ENCODE assay signal across 10 cellular contexts in the genomic region with DNA sequence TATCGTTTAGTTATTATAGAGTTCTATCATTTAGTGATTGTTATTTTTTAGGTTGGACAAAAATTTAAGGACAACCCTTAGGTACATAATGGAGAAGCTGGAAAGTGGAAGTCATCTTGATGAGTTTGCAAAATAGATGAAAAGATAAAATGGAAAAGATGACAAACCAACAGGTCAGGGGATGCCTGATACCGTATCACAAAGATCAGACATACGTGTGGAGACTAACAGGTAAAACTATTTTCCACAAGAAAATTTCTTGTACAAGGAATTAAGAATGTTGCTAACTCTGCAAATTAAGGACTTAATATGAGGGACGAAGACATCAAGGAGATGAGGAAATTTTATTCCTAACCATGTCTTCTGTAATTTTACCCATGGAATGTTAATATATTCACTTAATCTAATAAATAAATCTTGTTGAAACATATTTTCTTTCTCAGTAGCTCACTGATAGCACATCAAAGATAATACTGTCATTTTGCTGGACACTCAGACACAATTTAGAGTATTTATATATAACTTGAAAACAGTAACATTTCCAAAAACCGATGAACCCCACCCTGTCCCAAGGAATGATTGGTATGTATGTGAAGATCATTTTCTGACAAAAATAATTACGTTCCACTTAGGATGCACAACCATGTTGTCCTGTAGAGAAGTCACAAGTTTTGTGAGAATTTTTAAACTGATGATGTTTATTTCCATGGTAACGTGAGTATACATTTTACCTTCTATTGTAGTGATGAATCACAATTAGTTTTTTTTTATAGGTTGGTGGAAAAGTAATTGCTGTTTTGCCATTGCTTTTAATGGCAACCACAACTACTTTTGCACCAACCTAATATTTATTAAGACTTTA. TPM values are rescaled to one million over a fixed set of nuclear protein-coding genes. Genes with fewer than 3 reads are reported as not detected.
DNase-seq lines count a peak whose midpoint lies in the region; ATAC-seq, FAIRE-seq and TF ChIP-seq lines count a peak whose summit lies in the region.
"Had no signal": no experiment of that assay in that cellular context is flagged by ENCODE, and none has a peak within 500 bp of the region (broad histone marks: within the 10 kb centered on the region; RNA-seq: fewer than 3 reads in every experiment).

No MANE protein-coding gene starts in this region.

- ATAC-seq in right lobe of liver (no peak), GM21528 (IDR thresholded peaks at IDR 0.05; ENCODE audit: low FRiP score, unreplicated experiment) (no peak)
- ATAC-seq: activated T-cell treated with anti-CD3 and anti-CD28 coated beads, Interleukin-2, amount 50 U/mL, for 4 hours had no signal

- dilution Hi-C loops in mammary epithelial cell (cut with HindIII; ENCODE audit: low sequenced_read_pairs), result no loop called here

- FAIRE-seq in RCC 7860 (lab: Jason Lieb, UNC), result no peak

- H3K4me2 ChIP-seq in mammary epithelial cell (ENCODE audit: insufficient read depth, low read depth, low read length), result peak overlapping the region; percentile 68

- H3K79me2 ChIP-seq in mammary epithelial cell (ENCODE audit: insufficient read depth, low read length), result peaks cover 65% of the 10 kb centered on the region

- WGBS in mammary epithelial cell (ENCODE audit: low coverage, missing lambda C conversion rate), result 56% methylated on average over 7 of the region's 7 CpGs
- WGBS in right lobe of liver (ENCODE audit: insufficient coverage, low coverage, low lambda C conversion rate, missing lambda C conversion rate), result 28% methylated on average over 7 of the region's 7 CpGs

- H4K20me1 ChIP-seq in mammary epithelial cell (ENCODE audit: insufficient read depth, low read length), result no peaks in the 10 kb centered on the region

- no peak overlapping the region for H3K27ac ChIP-seq in HUES48 (ENCODE audit: low read depth, low read length)
- H3K27ac ChIP-seq in mammary epithelial cell (ENCODE audit: insufficient read depth, low read depth, low read length), result peak overlapping the region; percentile 89
- H3K27ac ChIP-seq in right lobe of liver, result peak overlapping the region; percentile 94 to 99 (median 95)
- H3K27ac ChIP-seq in stomach smooth muscle (ENCODE audit: low read length), result peak overlapping the region; percentile 88

- CTCF ChIA-PET in mammary epithelial cell (lab: Charles Lee; ENCODE audit: low non-redundant PET), result no interaction called here

- in situ Hi-C loops in mammary epithelial cell (cut with MboI; ENCODE audit: low sequenced_read_pairs in 2 of 2), result loop anchor here (5.0 kb wide), 2 partner anchors 35 to 40 kb away; no protein-coding TSS in a partner anchor

- no peak for TF ChIP-seq CTCF in mammary epithelial cell (conservative IDR thresholded peaks at IDR 0.05 in 1 of 2, IDR thresholded peaks at IDR 0.05 in 1 of 2; ENCODE audit: extremely low read depth in 1 of 2, insufficient read depth in 1 of 2, low read depth in 1 of 2, low read length in 2 of 2)
- no peak for TF ChIP-seq CTCF in right lobe of liver (IDR thresholded peaks at IDR 0.05)

- H3K36me3 ChIP-seq in HUES48 (ENCODE audit: control insufficient read depth, insufficient read depth, low read length) (no peaks in the 10 kb centered on the region), mammary epithelial cell (ENCODE audit: insufficient read depth, low read length) (peaks cover 3% of the 10 kb centered on the region), right lobe of liver (no peaks in the 10 kb centered on the region), stomach smooth muscle (ENCODE audit: control insufficient read depth in 2 of 2, insufficient read depth in 2 of 2, low read length in 2 of 2) (no peaks in the 10 kb centered on the region)

- intact Hi-C loops in mammary epithelial cell (cut with micrococcal nuclease) (loop anchor here (2.0 kb wide), 2 partner anchors 37 to 55 kb away; no protein-coding TSS in a partner anchor), right lobe of liver (cut with DNase I) (loop anchor here in 1 of 2 donors (5.0 kb wide), 1 partner anchor 40 kb away; no protein-coding TSS in a partner anchor)

- H3K9me3 ChIP-seq in HUES48 (ENCODE audit: control insufficient read depth, insufficient read depth, low read length) (no peaks in the 10 kb centered on the region), mammary epithelial cell (replicated peaks; ENCODE audit: insufficient read depth, low read length) (no peaks in the 10 kb centered on the region), right lobe of liver (no peaks in the 10 kb centered on the region), stomach smooth muscle (ENCODE audit: control insufficient read depth in 2 of 2, low read length in 2 of 2) (no peaks in the 10 kb centered on the region)

- H3K4me3 ChIP-seq in HUES48 (ENCODE audit: low read depth, low read length) (peak overlapping the region; percentile 81; the same call in 1 of the 2 replicates), mammary epithelial cell (replicated peaks in 1 of 3; ENCODE audit: insufficient read depth in 1 of 3, low read depth in 2 of 3, low read length in 3 of 3) (peak overlapping the region; percentile 74 to 87 (median 84)), right lobe of liver (peak overlapping the region; percentile 52 to 73 (median 66)), stomach smooth muscle (ENCODE audit: low read length in 2 of 2) (peak overlapping the region; percentile 96 to 99)

- DNase-seq in mammary epithelial cell (no peak), right lobe of liver (no peak), NCI-H1694 treated with DMSO at 0.1 percent for 48 hours (lab: John Stamatoyannopoulos, UW) (no peak), RCC 7860 (ENCODE audit: low spot score) (no peak)
- no peak for DNase-seq in activated CD4-positive, alpha-beta T cell treated with anti-CD3 and anti-CD28 coated beads, Interleukin-2, amount 50 U/mL, for 1 hour
- DNase-seq: activated T-cell treated with anti-CD3 and anti-CD28 coated beads, Interleukin-2, amount 50 U/mL, for 4 hours; effector CD4-positive, alpha-beta T cell had no signal

- TF ChIP-seq POLR2A in right lobe of liver (IDR thresholded peaks at IDR 0.05), result no peak

- H3K9ac ChIP-seq in HUES48 (ENCODE audit: low read depth, low read length) (no peak overlapping the region), mammary epithelial cell (ENCODE audit: insufficient read depth, low read length) (peak overlapping the region; percentile 97), stomach smooth muscle (ENCODE audit: low read length in 2 of 2) (peak overlapping the region; percentile 82 to 93)

- H3K4me1 ChIP-seq in HUES48 (ENCODE audit: control insufficient read depth, insufficient read depth, low read length), result peaks cover 4% of the 10 kb centered on the region; the same call in 1 of the 2 replicates
- peaks cover 13% of the 10 kb centered on the region for H3K4me1 ChIP-seq in mammary epithelial cell (ENCODE audit: insufficient read depth, low read length)
- peaks cover 0 to 35% (median 0%) of the 10 kb centered on the region in 4 donors for H3K4me1 ChIP-seq in right lobe of liver
- peaks cover 10% of the 10 kb centered on the region for H3K4me1 ChIP-seq in stomach smooth muscle (ENCODE audit: control insufficient read depth, insufficient read depth, low read length)

- BruUV-seq in mammary epithelial cell (replicated peaks; lab: Mats Ljungman, UMichigan), result TSS peak; percentile 35

- H2AFZ ChIP-seq in mammary epithelial cell (ENCODE audit: low read depth, low read length), result no peak overlapping the region

- H3K27me3 ChIP-seq in HUES48 (ENCODE audit: control insufficient read depth, insufficient read depth, low read length) (peaks cover 24% of the 10 kb centered on the region), mammary epithelial cell (ENCODE audit: insufficient read depth, low read length) (no peaks in the 10 kb centered on the region), right lobe of liver (no peaks in the 10 kb centered on the region), stomach smooth muscle (ENCODE audit: control insufficient read depth in 1 of 2, insufficient read depth in 2 of 2, low read length in 2 of 2) (no peaks in the 10 kb centered on the region)

RNA-seq across cellular contexts. Expression of gene LURAP1L, which starts 2.6 kb away (rescaled TPM):
- total RNA-seq in mammary epithelial cell (10 to 100 TPM; 52.9 to 57.8 TPM), right lobe of liver (10 to 100 TPM in 5 of 6 experiments, 1 to 10 TPM in 1; 9.6 to 38.0 (median 18.8) TPM)
- 16.6 TPM for polyA plus RNA-seq in mammary epithelial cell
- polyA minus RNA-seq in mammary epithelial cell, result 20.7 TPM
- total RNA-seq: activated T-cell treated with anti-CD3 and anti-CD28 coated beads, Interleukin-2, amount 50 U/mL, for 4 hours had no signal
